ENCODE assay signal across 14 cellular contexts in genomic region chr15:29128671-29129070, GRCh38.
DNase-seq lines count a peak whose midpoint lies in the region; ATAC-seq and TF ChIP-seq lines count a peak whose summit lies in the region.
"Had no signal": no experiment of that assay in that cellular context is flagged by ENCODE, and none has a peak within 500 bp of the region (broad histone marks: within the 10 kb centered on the region; RNA-seq: fewer than 3 reads in every experiment).

No MANE protein-coding gene starts in this region.

- no peak for ATAC-seq in RWPE2 (ENCODE audit: low read depth)
- no peak for ATAC-seq in GM18519 (IDR thresholded peaks at IDR 0.05; ENCODE audit: low FRiP score, unreplicated experiment)
- ATAC-seq: GM23338 had no signal

- H3K27ac ChIP-seq in RWPE2 (ENCODE audit: poor library complexity, severe bottlenecking): no peak overlapping the region
- H3K27ac ChIP-seq in osteoblast (ENCODE audit: low read depth, low read length): no peak overlapping the region

- H3K27me3 Mint-ChIP-seq in glutamatergic neuron (ENCODE audit: unreplicated experiment): peaks cover 5% of the 10 kb centered on the region

- peaks cover 7% of the 10 kb centered on the region for H3K4me1 Mint-ChIP-seq in glutamatergic neuron (ENCODE audit: low read depth, unreplicated experiment)

- no peaks in the 10 kb centered on the region for H3K36me3 ChIP-seq in BE2C
- H3K36me3 ChIP-seq in RWPE2 (ENCODE audit: low read depth): no peaks in the 10 kb centered on the region
- H3K36me3 ChIP-seq in osteoblast (ENCODE audit: insufficient read depth, low read length): no peaks in the 10 kb centered on the region
- no peaks in the 10 kb centered on the region for H3K36me3 ChIP-seq in HAP-1 (replicated peaks)

- H3K36me3 Mint-ChIP-seq in glutamatergic neuron (ENCODE audit: unreplicated experiment): no peaks in the 10 kb centered on the region
- H3K36me3 Mint-ChIP-seq: CD4-positive, alpha-beta memory T cell had no signal

- peak; percentile 1 for DNase-seq in BE2C
- DNase-seq in RWPE2 (ENCODE audit: low spot score): peak; percentile 60
- DNase-seq in glutamatergic neuron: peak; percentile 3
- DNase-seq in osteoblast (ENCODE audit: insufficient read length, low spot score, missing footprints): peak; percentile 37
- DNase-seq in HAP-1 (ENCODE audit: low spot score in 2 of 2): no peak
- no peak for DNase-seq in H4 (ENCODE audit: low spot score)
- DNase-seq: ACHN; C1 segment of cervical spinal cord; CD4-positive, alpha-beta memory T cell; DMS79; HCEC 1CT; HFFc6 had no signal

- no peak overlapping the region for H3K4me3 Mint-ChIP-seq in glutamatergic neuron (ENCODE audit: unreplicated experiment)
- H3K4me3 Mint-ChIP-seq: CD4-positive, alpha-beta memory T cell; GM23338; HFFc6 had no signal

- in situ Hi-C loops in HAP-1 (cut with MboI; ENCODE audit: low sequenced_read_pairs): no loop called here

- TF ChIP-seq CTCF in BE2C (IDR thresholded peaks at IDR 0.05; ENCODE audit: low read depth, low read length) (no peak), RWPE2 (IDR thresholded peaks at IDR 0.05; ENCODE audit: poor library complexity, severe bottlenecking) (no peak), glutamatergic neuron (IDR thresholded peaks at IDR 0.05; ENCODE audit: partially characterized antibody, unreplicated experiment) (no peak), osteoblast (IDR thresholded peaks at IDR 0.05; ENCODE audit: extremely low read depth, low read depth, low read length) (no peak)

- H2AFZ ChIP-seq in osteoblast (ENCODE audit: low read length): no peak overlapping the region
- H2AFZ ChIP-seq: GM23338 had no signal

- H3K4me1 ChIP-seq in BE2C: peaks cover 8% of the 10 kb centered on the region
- no peaks in the 10 kb centered on the region for H3K4me1 ChIP-seq in RWPE2 (ENCODE audit: insufficient read depth, poor library complexity, severe bottlenecking)
- H3K4me1 ChIP-seq in osteoblast (ENCODE audit: insufficient read depth, low read length): no peaks in the 10 kb centered on the region
- no peaks in the 10 kb centered on the region for H3K4me1 ChIP-seq in HAP-1

- H3K9me3 Mint-ChIP-seq in glutamatergic neuron (ENCODE audit: unreplicated experiment): peaks cover 5% of the 10 kb centered on the region
- H3K9me3 Mint-ChIP-seq: CD4-positive, alpha-beta memory T cell; GM23338; HFFc6 had no signal

- H3K4me2 ChIP-seq in osteoblast (ENCODE audit: insufficient read depth, low read length): no peak overlapping the region
- H3K4me2 ChIP-seq: GM23338 had no signal

- H3K4me3 ChIP-seq in BE2C (ENCODE audit: low read depth, low read length): no peak overlapping the region
- H3K4me3 ChIP-seq in RWPE2 (ENCODE audit: severe bottlenecking): no peak overlapping the region
- no peak overlapping the region for H3K4me3 ChIP-seq in osteoblast (ENCODE audit: insufficient read depth, low read length)
- no peak overlapping the region for H3K4me3 ChIP-seq in HAP-1
- H3K4me3 ChIP-seq: GM23338 had no signal

- no peaks in the 10 kb centered on the region for H3K27me3 ChIP-seq in BE2C
- no peaks in the 10 kb centered on the region for H3K27me3 ChIP-seq in RWPE2 (ENCODE audit: insufficient read depth, poor library complexity, severe bottlenecking)
- H3K27me3 ChIP-seq in osteoblast (ENCODE audit: insufficient read depth, low read length): no peaks in the 10 kb centered on the region
- H3K27me3 ChIP-seq in HAP-1 (ENCODE audit: low read depth): no peaks in the 10 kb centered on the region

- no peaks in the 10 kb centered on the region for H3K9me3 ChIP-seq in BE2C
- no peaks in the 10 kb centered on the region for H3K9me3 ChIP-seq in RWPE2 (ENCODE audit: severe bottlenecking)
- no peaks in the 10 kb centered on the region for H3K9me3 ChIP-seq in osteoblast (ENCODE audit: low read depth, low read length)
- no peaks in the 10 kb centered on the region for H3K9me3 ChIP-seq in HAP-1

- H4K20me1 ChIP-seq in osteoblast (ENCODE audit: insufficient read depth, low read length): no peaks in the 10 kb centered on the region

- no peak overlapping the region for H3K27ac Mint-ChIP-seq in glutamatergic neuron (ENCODE audit: unreplicated experiment)
- H3K27ac Mint-ChIP-seq: CD4-positive, alpha-beta memory T cell; GM23338; HFFc6 had no signal

- no peaks in the 10 kb centered on the region for H3K79me2 ChIP-seq in osteoblast (ENCODE audit: insufficient read depth, low read length)

Comparison
In these comparisons a context has a peak if more than half of its experiments do, and no peak if none do; other contexts are left out.
1. DNase-seq: peak in BE2C (single experiment), RWPE2 (single experiment), glutamatergic neuron (single experiment) and osteoblast (single experiment); none in HAP-1 (0 of 2) and H4 (single experiment).